ENCODE assay signal across 18 cellular contexts in the genomic region with DNA sequence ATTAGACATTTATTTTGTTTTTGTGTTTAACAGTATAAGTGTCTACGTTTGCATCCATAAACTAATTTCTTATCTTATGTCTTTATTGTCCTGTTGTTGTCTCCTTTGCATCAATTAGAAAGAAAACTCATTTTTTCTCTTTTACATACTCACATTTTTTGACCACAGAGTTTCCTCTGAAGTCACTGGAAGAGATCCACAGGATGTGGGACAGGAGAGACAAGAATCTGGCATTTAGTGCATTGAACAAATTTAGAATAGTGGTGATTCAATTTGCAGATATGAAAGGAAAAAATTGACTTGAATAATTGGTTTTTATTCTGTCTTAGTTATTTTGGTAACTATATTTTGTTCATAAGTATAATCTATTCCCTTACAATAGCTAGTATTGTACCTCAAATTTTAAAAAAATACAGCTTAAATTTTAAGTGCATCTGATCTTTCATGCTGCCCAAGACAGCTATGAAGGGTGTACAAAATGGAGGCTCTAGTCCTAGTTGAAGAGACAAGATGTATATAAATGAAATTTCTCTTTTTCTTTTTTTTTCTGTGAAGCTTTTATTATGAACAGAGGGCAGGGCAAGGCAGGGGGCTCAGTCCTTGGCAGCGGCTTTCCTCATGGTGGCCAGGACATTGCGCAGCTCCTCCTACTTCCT. TPM values are rescaled to one million over a fixed set of nuclear protein-coding genes. Genes with fewer than 3 reads are reported as not detected.
DNase-seq lines count a peak whose midpoint lies in the region; TF ChIP-seq lines count a peak whose summit lies in the region.
"Had no signal": no experiment of that assay in that cellular context is flagged by ENCODE, and none has a peak within 500 bp of the region (broad histone marks: within the 10 kb centered on the region; RNA-seq: fewer than 3 reads in every experiment).

No MANE protein-coding gene starts in this region.

- peak overlapping the region; percentile 41 for H3K27ac Mint-ChIP-seq in activated naive CD4-positive, alpha-beta T cell treated with anti-CD3 and anti-CD28 coated beads, Interleukin-2, amount 50 U/mL, for 24 hours
- peak overlapping the region; percentile 50 for H3K27ac Mint-ChIP-seq in activated naive CD8-positive, alpha-beta T cell treated with anti-CD3 and anti-CD28 coated beads for 36 hours
- no peak overlapping the region for H3K27ac Mint-ChIP-seq in mesothelial cell of epicardium
- H3K27ac Mint-ChIP-seq: stimulated activated memory B cell treated with anti-CD40 and anti-IgM and Interleukin-4, amounts not matched to agents 10 μg/mL and 1 μg/mL and 100 μg/mL, for 72 hours had no signal

- no peaks in the 10 kb centered on the region for H3K27me3 Mint-ChIP-seq in activated naive CD4-positive, alpha-beta T cell treated with anti-CD3 and anti-CD28 coated beads, Interleukin-2, amount 50 U/mL, for 24 hours
- peaks cover 5% of the 10 kb centered on the region for H3K27me3 Mint-ChIP-seq in activated naive CD8-positive, alpha-beta T cell treated with anti-CD3 and anti-CD28 coated beads for 36 hours
- peaks cover 7% of the 10 kb centered on the region for H3K27me3 Mint-ChIP-seq in mesothelial cell of epicardium (ENCODE audit: low read depth)

- DNase-seq in activated naive CD4-positive, alpha-beta T cell treated with Interleukin-2 at 50 U/mL for 16 hours: no peak
- peak; percentile 24 for DNase-seq in M059J (ENCODE audit: low read depth)
- no peak for DNase-seq in activated naive CD8-positive, alpha-beta T cell treated with anti-CD3 and anti-CD28 coated beads for 36 hours
- no peak for DNase-seq in A172 (ENCODE audit: low spot score)
- no peak for DNase-seq in cerebellar nuclear complex (lab: John Stamatoyannopoulos, UW)
- DNase-seq in mesothelial cell of epicardium (ENCODE audit: low spot score in 2 of 2, unreplicated experiment in 2 of 2): no peak
- no peak for DNase-seq in glomerular visceral epithelial cell (ENCODE audit: extremely low spot score)
- DNase-seq: activated CD8-positive, alpha-beta memory T cell treated with anti-CD3 and anti-CD28 coated beads for 24 hours; adrenal gland; erythroblast; heart left ventricle; NCI-H1092 treated with DMSO at 0.1 percent for 48 hours; pancreas; upper lobe of left lung had no signal

- H3K36me3 Mint-ChIP-seq in activated naive CD4-positive, alpha-beta T cell treated with anti-CD3 and anti-CD28 coated beads, Interleukin-2, amount 50 U/mL, for 24 hours: no peaks in the 10 kb centered on the region
- H3K36me3 Mint-ChIP-seq in activated naive CD8-positive, alpha-beta T cell treated with anti-CD3 and anti-CD28 coated beads for 36 hours: no peaks in the 10 kb centered on the region
- H3K36me3 Mint-ChIP-seq in mesothelial cell of epicardium: no peaks in the 10 kb centered on the region
- H3K36me3 Mint-ChIP-seq: stimulated activated memory B cell treated with anti-CD40 and anti-IgM and Interleukin-4, amounts not matched to agents 10 μg/mL and 1 μg/mL and 100 μg/mL, for 72 hours had no signal

- TF ChIP-seq CTCF in mesothelial cell of epicardium (IDR thresholded peaks at IDR 0.05; ENCODE audit: unreplicated experiment): no peak

- H3K9me3 Mint-ChIP-seq in activated naive CD4-positive, alpha-beta T cell treated with anti-CD3 and anti-CD28 coated beads, Interleukin-2, amount 50 U/mL, for 24 hours: no peaks in the 10 kb centered on the region
- no peaks in the 10 kb centered on the region for H3K9me3 Mint-ChIP-seq in activated naive CD8-positive, alpha-beta T cell treated with anti-CD3 and anti-CD28 coated beads for 36 hours
- no peaks in the 10 kb centered on the region for H3K9me3 Mint-ChIP-seq in mesothelial cell of epicardium
- H3K9me3 Mint-ChIP-seq: stimulated activated memory B cell treated with anti-CD40 and anti-IgM and Interleukin-4, amounts not matched to agents 10 μg/mL and 1 μg/mL and 100 μg/mL, for 72 hours had no signal

- no peak overlapping the region for H3K4me3 Mint-ChIP-seq in activated naive CD4-positive, alpha-beta T cell treated with anti-CD3 and anti-CD28 coated beads, Interleukin-2, amount 50 U/mL, for 24 hours
- no peak overlapping the region for H3K4me3 Mint-ChIP-seq in activated naive CD8-positive, alpha-beta T cell treated with anti-CD3 and anti-CD28 coated beads for 36 hours
- no peak overlapping the region for H3K4me3 Mint-ChIP-seq in mesothelial cell of epicardium
- H3K4me3 Mint-ChIP-seq: stimulated activated memory B cell treated with anti-CD40 and anti-IgM and Interleukin-4, amounts not matched to agents 10 μg/mL and 1 μg/mL and 100 μg/mL, for 72 hours had no signal

- H3K4me1 Mint-ChIP-seq in activated naive CD4-positive, alpha-beta T cell treated with anti-CD3 and anti-CD28 coated beads, Interleukin-2, amount 50 U/mL, for 24 hours: peaks cover 37% of the 10 kb centered on the region
- peaks cover 31% of the 10 kb centered on the region for H3K4me1 Mint-ChIP-seq in activated naive CD8-positive, alpha-beta T cell treated with anti-CD3 and anti-CD28 coated beads for 36 hours
- H3K4me1 Mint-ChIP-seq in mesothelial cell of epicardium: no peaks in the 10 kb centered on the region

RNA-seq across cellular contexts. Expression of a gene that starts 24.4 kb away (rescaled TPM):
- 0.22 TPM in 1 of 2 replicates, not detected in the other for total RNA-seq in M059J (2014; rRNA removed; shearing (Covaris generic))
- total RNA-seq in activated naive CD8-positive, alpha-beta T cell treated with anti-CD3 and anti-CD28 coated beads for 36 hours: not detected
- total RNA-seq in A172 (2014; rRNA removed; shearing (Covaris generic)): not detected in 2 replicates
- total RNA-seq in mesothelial cell of epicardium: 0.23 to 0.47 TPM in 2 of 3 replicates, not detected in the other
- total RNA-seq: adrenal gland, H1, heart left ventricle, mononuclear cell, pancreas had no signal
